In genomic region chr1:6162773-6163172, GRCh38 we compare ENCODE assay signal across 15 cellular contexts. TPM values are rescaled to one million over a fixed set of nuclear protein-coding genes. Genes with fewer than 3 reads are reported as not detected.
DNase-seq lines count a peak whose midpoint lies in the region; ATAC-seq, FAIRE-seq and TF ChIP-seq lines count a peak whose summit lies in the region.
"Had no signal": no experiment of that assay in that cellular context is flagged by ENCODE, and none has a peak within 500 bp of the region (broad histone marks: within the 10 kb centered on the region; RNA-seq: fewer than 3 reads in every experiment).

No MANE protein-coding gene starts in this region.

- no peak overlapping the region for H3K27ac Mint-ChIP-seq in mesothelial cell of epicardium
- H3K27ac Mint-ChIP-seq: activated T-helper 2 cell treated with anti-CD3 and anti-CD28 coated beads, Interferon-gamma antibody, Interleukin-2, Interleukin-4, amounts not matched to agents 10 μg/mL and 5 μg/mL and 100 μg/mL, durations not matched to agents 14 hours and 24 hours and 36 hours; T-helper 2 cell treated with Interferon-gamma antibody and Interleukin-4, amounts not matched to agents 5 μg/mL and 100 μg/mL, for 36 hours had no signal

- TF ChIP-seq POLR2A in H54 (IDR thresholded peaks at IDR 0.05; ENCODE audit: low read depth, low read length) = no peak

- H3K9me3 Mint-ChIP-seq in mesothelial cell of epicardium = no peaks in the 10 kb centered on the region
- H3K9me3 Mint-ChIP-seq: activated T-helper 2 cell treated with anti-CD3 and anti-CD28 coated beads, Interferon-gamma antibody, Interleukin-2, Interleukin-4, amounts not matched to agents 10 μg/mL and 5 μg/mL and 100 μg/mL, durations not matched to agents 14 hours and 24 hours and 36 hours; T-helper 2 cell treated with Interferon-gamma antibody and Interleukin-4, amounts not matched to agents 5 μg/mL and 100 μg/mL, for 36 hours had no signal

- H3K4me1 Mint-ChIP-seq in mesothelial cell of epicardium = peaks cover 1% of the 10 kb centered on the region

- H3K36me3 Mint-ChIP-seq in mesothelial cell of epicardium = no peaks in the 10 kb centered on the region

- no peak overlapping the region for H3K4me3 Mint-ChIP-seq in mesothelial cell of epicardium
- H3K4me3 Mint-ChIP-seq: T-helper 2 cell treated with Interferon-gamma antibody and Interleukin-4, amounts not matched to agents 5 μg/mL and 100 μg/mL, for 36 hours had no signal

- TF ChIP-seq CTCF in mesothelial cell of epicardium (IDR thresholded peaks at IDR 0.05; ENCODE audit: unreplicated experiment) = peak; percentile 17

- no peak for FAIRE-seq in H54 (lab: Jason Lieb, UNC)
- FAIRE-seq: D721Med, keratinocyte had no signal

- DNase-seq in NCI-H1694 (lab: John Stamatoyannopoulos, UW) = peak; percentile 36
- no peak for DNase-seq in NCI-H1694 treated with DMSO at 0.1 percent for 48 hours (lab: John Stamatoyannopoulos, UW)
- DNase-seq in HT-29 (ENCODE audit: low spot score) = peak; percentile 49
- DNase-seq in SHP77 (lab: John Stamatoyannopoulos, UW) = peak; percentile 60 to 78
- DNase-seq in mesothelial cell of epicardium (ENCODE audit: low spot score in 2 of 2, unreplicated experiment in 2 of 2) = no peak
- DNase-seq in SK-N-DZ (ENCODE audit: low spot score) = no peak
- no peak for DNase-seq in H54 (ENCODE audit: insufficient read length, low spot score)
- DNase-seq: NCI-H187, transverse colon had no signal

- H3K27me3 Mint-ChIP-seq in mesothelial cell of epicardium (ENCODE audit: low read depth) = peaks cover 78% of the 10 kb centered on the region

- ATAC-seq in HG02840 (IDR thresholded peaks at IDR 0.05; ENCODE audit: low FRiP score, unreplicated experiment) = no peak
- ATAC-seq: gastroesophageal sphincter had no signal

RNA-seq across cellular contexts. Expression of gene CHD5, which starts 17.3 kb away (rescaled TPM):
- 0.18 and 0.25 TPM in 2 replicates for total RNA-seq in HT-29 (2014; rRNA removed; shearing (Covaris generic))
- 4.8 to 4.9 TPM (median 4.9 TPM) in 3 replicates for total RNA-seq in mesothelial cell of epicardium
- polyA plus RNA-seq in SK-N-DZ (2014; cell fraction: cytosol; rRNA removed) = 0.24 and 0.29 TPM in 2 replicates
- 0.22 and 0.38 TPM in 2 replicates for polyA plus RNA-seq in SK-N-DZ (2014; cell fraction: nucleus; rRNA removed)

RNA-seq across cellular contexts. Expression of gene RPL22, which starts 36.6 kb away (rescaled TPM):
- total RNA-seq in HT-29 (2014; rRNA removed; shearing (Covaris generic)) = 119 and 132 TPM in 2 replicates
- total RNA-seq in mesothelial cell of epicardium = 411 to 435 TPM (median 426 TPM) in 3 replicates
- 206 and 224 TPM in 2 replicates for polyA plus RNA-seq in SK-N-DZ (2014; cell fraction: cytosol; rRNA removed)
- polyA plus RNA-seq in SK-N-DZ (2014; cell fraction: nucleus; rRNA removed) = 133 and 136 TPM in 2 replicates

RNA-seq across cellular contexts. Expression of gene RNF207, which starts 43.1 kb away (rescaled TPM):
- total RNA-seq in HT-29 (2014; rRNA removed; shearing (Covaris generic)) = 21.4 and 22.7 TPM in 2 replicates
- total RNA-seq in mesothelial cell of epicardium = 467 to 481 TPM (median 477 TPM) in 3 replicates
- polyA plus RNA-seq in SK-N-DZ (2014; cell fraction: cytosol; rRNA removed) = 5.9 and 13.4 TPM in 2 replicates
- 72.6 and 79.0 TPM in 2 replicates for polyA plus RNA-seq in SK-N-DZ (2014; cell fraction: nucleus; rRNA removed)

Comparison
In these comparisons a context has a peak if more than half of its experiments do, and no peak if none do; other contexts are left out.
1. DNase-seq: peak in NCI-H1694 (single experiment), HT-29 (single experiment) and SHP77 (2 of 2); none in NCI-H1694 treated with DMSO at 0.1 percent for 48 hours (single experiment), mesothelial cell of epicardium (0 of 2), SK-N-DZ (single experiment) and H54 (single experiment).
2. RNA of gene RNF207, which starts 43.1 kb away (total RNA-seq): 467 to 481 TPM in mesothelial cell of epicardium; 21.4 to 22.7 TPM in HT-29; every median in the first group is over 10 times any median in the second.